In genomic region chr5:179613460-179614071, GRCh38 we compare ENCODE assay signal across 1 cellular context.
TF ChIP-seq lines count a peak whose summit lies in the region.

No MANE protein-coding gene starts in this region.

TF ChIP-seq in K562, 482 proteins besides CTCF, POLR2A, EP300 and RAD21 (continued from another document and continues in another):
- TF ChIP-seq MGA (IDR thresholded peaks at IDR 0.05) (no peak), GATA2 (CRISPR knock-in tag; IDR thresholded peaks at IDR 0.05) (no peak), SP2 (IDR thresholded peaks at IDR 0.05; ENCODE audit: extremely low read depth, low read depth, low read length, poor library complexity, severe bottlenecking) (no peak), POLR2G (IDR thresholded peaks at IDR 0.05; ENCODE audit: low read depth, low read length) (0 out of 2 replicates have a peak, but pooled peaks have one; percentile 35), ESRRA (IDR thresholded peaks at IDR 0.05; ENCODE audit: borderline replicate concordance, low read depth) (no peak), MAFK (IDR thresholded peaks at IDR 0.05; ENCODE audit: low read length) (no peak), RCOR1 (IDR thresholded peaks at IDR 0.05; ENCODE audit: borderline replicate concordance in 1 of 2, low read depth in 2 of 2, low read length in 2 of 2) (no peak), CEBPG (CRISPR knock-in tag; IDR thresholded peaks at IDR 0.05) (0 out of 2 replicates have a peak, but pooled peaks have one; percentile 8), CEBPG (tag; conservative IDR thresholded peaks at IDR 0.05 in 1 of 2, IDR thresholded peaks at IDR 0.05 in 1 of 2) (no peak), FOXM1 (IDR thresholded peaks at IDR 0.05; ENCODE audit: low read depth) (no peak), FOXM1 (CRISPR knock-in tag; IDR thresholded peaks at IDR 0.05; ENCODE audit: low read depth) (no peak), ZNF217 (CRISPR knock-in tag; IDR thresholded peaks at IDR 0.05) (no peak), ZNF197 (CRISPR knock-in tag; IDR thresholded peaks at IDR 0.05; ENCODE audit: low read depth) (no peak), DNMT1 (IDR thresholded peaks at IDR 0.05) (no peak), HLTF (IDR thresholded peaks at IDR 0.05) (no peak), ZBTB43 (CRISPR knock-in tag; IDR thresholded peaks at IDR 0.05) (no peak), ARID2 (IDR thresholded peaks at IDR 0.05) (0 out of 2 replicates have a peak, but pooled peaks have one; percentile 31), ZNF583 (CRISPR knock-in tag; IDR thresholded peaks at IDR 0.05) (no peak), E2F5 (CRISPR knock-in tag; IDR thresholded peaks at IDR 0.05) (no peak), TBP (optimal IDR thresholded peaks at IDR 0.05; ENCODE audit: low read depth, low read length) (no peak), DIDO1 (tag; IDR thresholded peaks at IDR 0.05; ENCODE audit: low read depth) (no peak), NRF1 (conservative IDR thresholded peaks at IDR 0.05 in 1 of 2, IDR thresholded peaks at IDR 0.05 in 1 of 2) (no peak), RUNX1 (IDR thresholded peaks at IDR 0.05; ENCODE audit: low read depth) (no peak), STAG1 (CRISPR knock-in tag; IDR thresholded peaks at IDR 0.05; ENCODE audit: borderline replicate concordance) (no peak), SUPT5H (IDR thresholded peaks at IDR 0.05) (peak; percentile 80), POLR2AphosphoS2 (IDR thresholded peaks at IDR 0.05; ENCODE audit: low read length) (peak; percentile 71), TFAM (CRISPR knock-in tag; conservative IDR thresholded peaks at IDR 0.05) (no peak), ZBTB33 (CRISPR knock-in tag; IDR thresholded peaks at IDR 0.05) (no peak), THRB (CRISPR knock-in tag; conservative IDR thresholded peaks at IDR 0.05) (0 out of 2 replicates have a peak, but pooled peaks have one; percentile 30), SIRT6 (IDR thresholded peaks at IDR 0.05; ENCODE audit: low read depth, low read length) (peak; percentile 35), ZMIZ1 (IDR thresholded peaks at IDR 0.05; ENCODE audit: low read depth in 2 of 2, low read length in 2 of 2) (peak in 1 of 2 experiments; percentile 51; a peak in 1 of 4 replicates), HSF4 (CRISPR knock-in tag; IDR thresholded peaks at IDR 0.05; ENCODE audit: borderline replicate concordance) (no peak), E4F1 (CRISPR knock-in tag; IDR thresholded peaks at IDR 0.05; ENCODE audit: borderline replicate concordance) (no peak), NR2F6 (CRISPR knock-in tag; IDR thresholded peaks at IDR 0.05) (no peak)
